23 cellular contexts compared by ENCODE assay signal in the genomic region with DNA sequence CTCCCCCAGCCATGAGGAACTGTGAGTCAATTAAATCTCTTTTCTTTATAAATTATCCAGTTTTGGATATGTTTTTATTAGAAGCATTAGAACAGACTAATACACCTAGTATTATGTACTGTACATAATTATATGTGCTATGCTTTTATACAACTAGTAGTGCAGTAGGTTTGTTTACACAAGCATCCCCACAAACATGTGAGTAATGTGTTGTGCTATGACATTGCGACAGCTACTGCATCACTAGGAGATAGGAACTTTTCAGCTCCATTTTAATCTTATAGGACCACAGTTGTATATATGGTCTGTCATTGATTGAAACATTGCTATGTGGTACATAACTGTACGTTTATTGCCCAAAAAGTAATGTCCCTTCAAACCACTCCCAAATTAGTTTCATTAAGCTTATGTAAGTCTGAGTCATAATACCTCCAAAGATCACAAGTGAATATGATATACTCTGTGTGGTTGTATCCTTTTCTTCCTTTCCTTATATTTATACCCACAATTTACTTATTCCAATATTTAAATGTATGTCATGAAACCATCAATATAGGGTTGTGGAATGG.
"Had no signal": no experiment of that assay in that cellular context is flagged by ENCODE, and none has a peak within 500 bp of the region (broad histone marks: within the 10 kb centered on the region; RNA-seq: fewer than 3 reads in every experiment).

No MANE protein-coding gene starts in this region.

- H3K9me3 ChIP-seq: colonic mucosa, right lobe of liver, suprapubic skin had no signal

- ATAC-seq: activated T-cell treated with anti-CD3 and anti-CD28 coated beads, Interleukin-2, amount 50 U/mL, for 72 hours; effector memory CD8-positive, alpha-beta T cell; naive thymus-derived CD4-positive, alpha-beta T cell; right lobe of liver; stimulated activated memory B cell treated with anti-CD40 and anti-IgM and Interleukin-4, amounts not matched to agents 10 μg/mL and 1 μg/mL and 100 μg/mL, for 72 hours; T-helper 17 cell had no signal

- DNase-seq: activated CD4-positive, alpha-beta T cell treated with anti-CD3 and anti-CD28 coated beads for 4 hours; activated CD4-positive, alpha-beta T cell treated with anti-CD3 and anti-CD28 coated beads, Interleukin-2, amount 50 U/mL, for 48 hours; activated CD4-positive, CD25-positive, alpha-beta regulatory T cell; activated effector memory CD4-positive, alpha-beta T cell treated with Interleukin-2 at 50 U/mL for 16 hours; activated naive CD4-positive, alpha-beta T cell treated with anti-CD3 and anti-CD28 coated beads, Interleukin-2, amount 10 ng/mL, durations not matched to agents 7 days and 5 days; activated T-cell treated with anti-CD3 and anti-CD28 coated beads, Interleukin-2, amount 50 U/mL, for 72 hours; aorta; colonic mucosa; dorsolateral prefrontal cortex; effector memory CD8-positive, alpha-beta T cell; foreskin fibroblast; naive thymus-derived CD4-positive, alpha-beta T cell; occipital lobe; right lobe of liver; small intestine; stimulated activated CD4-positive, alpha-beta T cell treated with anti-CD3 and anti-CD28 coated beads, Interleukin-15, amount 100 ng/mL, for 24 hours; stomach; SW 1271; T-helper 17 cell had no signal

- H3K4me1 ChIP-seq: colonic mucosa, esophagus muscularis mucosa, right lobe of liver, stomach, suprapubic skin, tibial nerve had no signal

- H3K4me3 ChIP-seq: colonic mucosa, dorsolateral prefrontal cortex, esophagus muscularis mucosa, right lobe of liver, stomach, suprapubic skin, tibial nerve had no signal

- H3K36me3 ChIP-seq: colonic mucosa, esophagus muscularis mucosa, right lobe of liver, stomach, suprapubic skin, tibial nerve had no signal

- H3K27ac ChIP-seq: colonic mucosa, dorsolateral prefrontal cortex, esophagus muscularis mucosa, right lobe of liver, stomach, suprapubic skin, tibial nerve had no signal

- H3K27me3 ChIP-seq: colonic mucosa, dorsolateral prefrontal cortex, esophagus muscularis mucosa, right lobe of liver, stomach, suprapubic skin, tibial nerve had no signal
